In genomic region chr7:12696001-12696400, GRCh38 we compare ENCODE assay signal across 1 cellular context.
TF ChIP-seq lines count a peak whose summit lies in the region.

No MANE protein-coding gene starts in this region.

TF ChIP-seq in K562, 482 proteins besides CTCF, POLR2A, EP300 and RAD21 (continued from another document):
- TF ChIP-seq ATF3 (IDR thresholded peaks at IDR 0.05) (peak; percentile 35; the same call in 1 of the 2 replicates), ATF3 (CRISPR knock-in tag; conservative IDR thresholded peaks at IDR 0.05) (no peak), SUPT5H (IDR thresholded peaks at IDR 0.05) (0 out of 2 replicates have a peak, but pooled peaks have one; percentile 36), ZNF592 (IDR thresholded peaks at IDR 0.05) (0 out of 2 replicates have a peak, but pooled peaks have one; percentile 30)
